28 cellular contexts compared by ENCODE assay signal in the genomic region with DNA sequence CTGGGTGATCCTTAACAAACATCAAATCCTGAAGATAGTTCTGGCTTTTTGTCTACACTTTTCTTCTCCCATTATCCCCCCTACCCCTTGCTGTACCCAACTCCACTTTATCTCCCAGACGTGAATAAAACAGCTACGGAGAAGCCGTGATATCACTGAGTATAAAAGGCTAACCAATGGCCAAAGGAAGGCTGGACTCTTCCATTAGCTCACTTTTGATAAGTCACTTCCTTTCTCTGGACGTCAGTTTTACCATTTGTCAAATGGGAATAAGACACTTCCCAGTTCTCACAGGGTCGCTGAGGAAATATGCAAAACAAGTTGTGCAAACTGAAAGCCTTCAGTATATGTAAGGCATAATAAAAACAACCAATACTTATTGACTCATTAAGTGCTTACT. TPM values are rescaled to one million over a fixed set of nuclear protein-coding genes. Genes with fewer than 3 reads are reported as not detected.
DNase-seq lines count a peak whose midpoint lies in the region; ATAC-seq and TF ChIP-seq lines count a peak whose summit lies in the region.
"Had no signal": no experiment of that assay in that cellular context is flagged by ENCODE, and none has a peak within 500 bp of the region (broad histone marks: within the 10 kb centered on the region; RNA-seq: fewer than 3 reads in every experiment).

No MANE protein-coding gene starts in this region.

- DNase-seq in EH (ENCODE audit: low read depth) (peak; percentile 24), RPMI7951 (ENCODE audit: low read depth) (peak; percentile 13), choroid plexus epithelial cell (ENCODE audit: low read depth) (peak; percentile 50), iris pigment epithelial cell (ENCODE audit: low read depth) (peak; percentile 77), posterior cingulate gyrus (no peak), activated gamma-delta T cell (lab: John Stamatoyannopoulos, UW) (no peak), NCI-H526 treated with DMSO at 0.1 percent for 48 hours (lab: John Stamatoyannopoulos, UW) (no peak)
- DNase-seq: ACHN; activated CD4-positive, alpha-beta T cell treated with anti-CD3 and anti-CD28 coated beads for 36 hours; activated gamma-delta T cell treated with Interleukin-2 at 50 U/mL for 16 hours; activated naive CD8-positive, alpha-beta T cell treated with anti-CD3 and anti-CD28 coated beads, Interleukin-2, amount 50 U/mL, for 24 hours; C1 segment of cervical spinal cord; DND-41; gastrocnemius medialis; immature natural killer cell; left lung; MV-4-11; naive thymus-derived CD4-positive, alpha-beta T cell; NCI-H524; nucleus accumbens; Peyer's patch; SJCRH30; spleen; stimulated activated CD4-positive, alpha-beta T cell treated with anti-CD3 and anti-CD28 coated beads, Interleukin-2, amount 100 ng/mL, for 48 hours; uterus had no signal

- TF ChIP-seq CTCF in choroid plexus epithelial cell (conservative IDR thresholded peaks at IDR 0.05; ENCODE audit: low read depth, low read length): no peak

- ATAC-seq in GM18861 (IDR thresholded peaks at IDR 0.05; ENCODE audit: unreplicated experiment): no peak
- ATAC-seq: activated CD4-positive, alpha-beta T cell treated with anti-CD3 and anti-CD28 coated beads for 36 hours; activated naive CD8-positive, alpha-beta T cell treated with anti-CD3 and anti-CD28 coated beads, Interleukin-2, amount 50 U/mL, for 24 hours; gastrocnemius medialis; left lung; naive thymus-derived CD4-positive, alpha-beta T cell; stimulated activated memory B cell treated with anti-CD40 and anti-IgM and Interleukin-4, amounts not matched to agents 10 μg/mL and 1 μg/mL and 100 μg/mL, for 72 hours had no signal

- peak overlapping the region; percentile 18 for H3K4me3 ChIP-seq in choroid plexus epithelial cell (ENCODE audit: low read depth, low read length)
- H3K4me3 ChIP-seq: gastrocnemius medialis, hepatocyte, left lung, Peyer's patch, SJCRH30, spleen, uterus had no signal

- intact Hi-C loops in posterior cingulate gyrus (cut with DNase I): no loop called here

RNA-seq across cellular contexts. Expression of a gene that starts 38.6 kb away (rescaled TPM):
- total RNA-seq in RPMI7951 (2014; rRNA removed; shearing (Covaris generic)): 0.72 and 1.6 TPM in 2 replicates

Comparison
In these comparisons a context has a peak if more than half of its experiments do, and no peak if none do; other contexts are left out.
1. DNase-seq: peak in EH (single experiment), RPMI7951 (single experiment), choroid plexus epithelial cell (single experiment) and iris pigment epithelial cell (single experiment); none in posterior cingulate gyrus (0 of 10), activated gamma-delta T cell (single experiment) and NCI-H526 treated with DMSO at 0.1 percent for 48 hours (single experiment).